Comparison of ENCODE assay signal across 11 cellular contexts in genomic region chr4:78613522-78614311, GRCh38.
A peak's percentile ranks its signal among the peaks of the same experiment; 100 is the strongest.
DNase-seq lines count a peak whose midpoint lies in the region; ATAC-seq and TF ChIP-seq lines count a peak whose summit lies in the region.
"Had no signal": no experiment of that assay in that cellular context is flagged by ENCODE, and none has a peak within 500 bp of the region (broad histone marks: within the 10 kb centered on the region; RNA-seq: fewer than 3 reads in every experiment).

No MANE protein-coding gene starts in this region.

- no CpG with 5 or more reads among the region's 7 CpGs for WGBS in trophoblast cell (ENCODE audit: extremely low coverage, insufficient coverage, insufficient read length)

- H4K12ac ChIP-seq in trophoblast cell (ENCODE audit: low read depth, low read length), result no peak overlapping the region

- TF ChIP-seq CTCF in OCI-LY3 (IDR thresholded peaks at IDR 0.05; ENCODE audit: low read depth, low read length), result no peak

- H3K14ac ChIP-seq in trophoblast cell (ENCODE audit: low read length), result no peak overlapping the region

- no peaks in the 10 kb centered on the region for H3K79me1 ChIP-seq in trophoblast cell (ENCODE audit: low read length)

- peak overlapping the region; percentile 27; the same call in 1 of the 2 replicates for H3K9ac ChIP-seq in OCI-LY3 (ENCODE audit: low read length)
- H3K9ac ChIP-seq in trophoblast cell (ENCODE audit: low read length), result no peak overlapping the region

- DNase-seq in activated naive CD4-positive, alpha-beta T cell treated with anti-CD3 and anti-CD28 coated beads, Interleukin-2, amount 50 U/mL, for 16 hours, result no peak
- DNase-seq in stimulated activated naive CD8-positive, alpha-beta T cell treated with anti-CD3 and anti-CD28 coated beads, Interleukin-15, amount 100 ng/mL, for 72 hours, result peak; percentile 9 to 32
- DNase-seq in stimulated activated CD4-positive, alpha-beta T cell treated with anti-CD3 and anti-CD28 coated beads, Interleukin-1b, Interleukin-23, amount 100 ng/mL, for 48 hours, result no peak
- DNase-seq in trophoblast cell (no peak), NCI-H146 (lab: John Stamatoyannopoulos, UW) (no peak)
- DNase-seq: activated CD8-positive, alpha-beta memory T cell treated with anti-CD3 and anti-CD28 coated beads, Interleukin-2, amount 50 U/mL, for 4 hours; foreskin melanocyte; NCI-H1048 had no signal

- H3K27me3 ChIP-seq in OCI-LY3 (ENCODE audit: low read depth, low read length) (no peaks in the 10 kb centered on the region), trophoblast cell (ENCODE audit: insufficient read depth, low read length) (no peaks in the 10 kb centered on the region)

- H2BK120ac ChIP-seq in trophoblast cell (ENCODE audit: insufficient read depth, low read length, poor library complexity), result no peak overlapping the region

- no peak overlapping the region for H4K91ac ChIP-seq in trophoblast cell (ENCODE audit: low read depth, low read length)

- peak overlapping the region; percentile 47 for H3K4me2 ChIP-seq in OCI-LY3 (ENCODE audit: low read length)
- H3K4me2 ChIP-seq in trophoblast cell (ENCODE audit: low read length), result no peak overlapping the region

- H3K4ac ChIP-seq in trophoblast cell (ENCODE audit: low read depth, low read length), result no peak overlapping the region

- H3K27ac Mint-ChIP-seq in activated naive CD4-positive, alpha-beta T cell treated with anti-CD3 and anti-CD28 coated beads, Interleukin-2, amount 50 U/mL, for 24 hours, result peak overlapping the region; percentile 68
- H3K27ac Mint-ChIP-seq in stimulated activated naive CD8-positive, alpha-beta T cell treated with anti-CD3 and anti-CD28 coated beads, Interleukin-15, amount 100 ng/mL, for 72 hours, result peak overlapping the region in 1 of 2 donors; percentile 74

- H4K20me1 ChIP-seq in OCI-LY3 (ENCODE audit: insufficient read depth, low read length), result no peaks in the 10 kb centered on the region

- H2AFZ ChIP-seq in OCI-LY3 (ENCODE audit: low read depth, low read length) (peak overlapping the region; percentile 60), trophoblast cell (ENCODE audit: insufficient read depth, low read length, poor library complexity) (no peak overlapping the region)

- H4K8ac ChIP-seq in trophoblast cell (ENCODE audit: low read depth, low read length), result no peak overlapping the region

- H3K27ac ChIP-seq in OCI-LY3 (ENCODE audit: low read length) (peak overlapping the region; percentile 24), trophoblast cell (ENCODE audit: low read depth, low read length) (no peak overlapping the region)

- H2BK12ac ChIP-seq in trophoblast cell (ENCODE audit: low read length), result no peak overlapping the region

- no peak overlapping the region for H3K18ac ChIP-seq in trophoblast cell (ENCODE audit: low read length)

- peak; percentile 75 for ATAC-seq in HG02884 (IDR thresholded peaks at IDR 0.05; ENCODE audit: unreplicated experiment)
- ATAC-seq in stimulated activated naive CD8-positive, alpha-beta T cell treated with anti-CD3 and anti-CD28 coated beads, Interleukin-15, amount 100 ng/mL, for 72 hours, result peak; percentile 86

- H3K36me3 ChIP-seq in OCI-LY3 (replicated peaks; ENCODE audit: low read depth, low read length) (no peaks in the 10 kb centered on the region), trophoblast cell (ENCODE audit: control insufficient read depth in 1 of 2, insufficient read depth in 2 of 2, low read length in 2 of 2) (peaks cover 3% of the 10 kb centered on the region in 2 experiments)

- H3K79me2 ChIP-seq in OCI-LY3 (ENCODE audit: low read length), result no peaks in the 10 kb centered on the region
- no peaks in the 10 kb centered on the region for H3K79me2 ChIP-seq in trophoblast cell (ENCODE audit: control insufficient read depth, insufficient read depth, low read length, poor library complexity)

- H3K4me3 Mint-ChIP-seq in activated naive CD4-positive, alpha-beta T cell treated with anti-CD3 and anti-CD28 coated beads, Interleukin-2, amount 50 U/mL, for 24 hours, result no peak overlapping the region
- H3K4me3 Mint-ChIP-seq in stimulated activated naive CD8-positive, alpha-beta T cell treated with anti-CD3 and anti-CD28 coated beads, Interleukin-15, amount 100 ng/mL, for 72 hours, result peak overlapping the region; percentile 31 to 36

- peaks cover 40% of the 10 kb centered on the region for H3K4me1 ChIP-seq in OCI-LY3 (ENCODE audit: low read length)
- no peaks in the 10 kb centered on the region for H3K4me1 ChIP-seq in trophoblast cell (ENCODE audit: control insufficient read depth in 1 of 2, insufficient read depth in 2 of 2, low read length in 2 of 2)

- no peak overlapping the region for H2AK5ac ChIP-seq in trophoblast cell (ENCODE audit: low read length)

- H3K9me3 ChIP-seq in OCI-LY3 (ENCODE audit: insufficient read depth, low read length) (no peaks in the 10 kb centered on the region), trophoblast cell (ENCODE audit: insufficient read depth, low read depth, low read length) (no peaks in the 10 kb centered on the region)

- H2BK5ac ChIP-seq in trophoblast cell (ENCODE audit: low read depth, low read length, poor library complexity), result no peak overlapping the region

- peaks cover 60% of the 10 kb centered on the region for H3K4me1 Mint-ChIP-seq in activated naive CD4-positive, alpha-beta T cell treated with anti-CD3 and anti-CD28 coated beads, Interleukin-2, amount 50 U/mL, for 24 hours
- peaks cover 44% of the 10 kb centered on the region for H3K4me1 Mint-ChIP-seq in stimulated activated naive CD8-positive, alpha-beta T cell treated with anti-CD3 and anti-CD28 coated beads, Interleukin-15, amount 100 ng/mL, for 72 hours

- H3K36me3 Mint-ChIP-seq in activated naive CD4-positive, alpha-beta T cell treated with anti-CD3 and anti-CD28 coated beads, Interleukin-2, amount 50 U/mL, for 24 hours, result no peaks in the 10 kb centered on the region

- no peaks in the 10 kb centered on the region for H3K9me3 Mint-ChIP-seq in activated naive CD4-positive, alpha-beta T cell treated with anti-CD3 and anti-CD28 coated beads, Interleukin-2, amount 50 U/mL, for 24 hours
- H3K9me3 Mint-ChIP-seq in stimulated activated naive CD8-positive, alpha-beta T cell treated with anti-CD3 and anti-CD28 coated beads, Interleukin-15, amount 100 ng/mL, for 72 hours, result no peaks in the 10 kb centered on the region

- H3K23ac ChIP-seq in trophoblast cell (ENCODE audit: low read length), result no peak overlapping the region

- no peaks in the 10 kb centered on the region for H3K27me3 Mint-ChIP-seq in activated naive CD4-positive, alpha-beta T cell treated with anti-CD3 and anti-CD28 coated beads, Interleukin-2, amount 50 U/mL, for 24 hours
- no peaks in the 10 kb centered on the region for H3K27me3 Mint-ChIP-seq in stimulated activated naive CD8-positive, alpha-beta T cell treated with anti-CD3 and anti-CD28 coated beads, Interleukin-15, amount 100 ng/mL, for 72 hours

- H3K4me3 ChIP-seq in OCI-LY3 (ENCODE audit: low read length) (peak overlapping the region; percentile 36), trophoblast cell (ENCODE audit: low read depth, low read length) (no peak overlapping the region)

Comparison
In these comparisons a context has a peak if more than half of its experiments do, and no peak if none do; other contexts are left out.
1. DNase-seq: peak in stimulated activated naive CD8-positive, alpha-beta T cell treated with anti-CD3 and anti-CD28 coated beads, Interleukin-15, amount 100 ng/mL, for 72 hours (2 of 2); none in activated naive CD4-positive, alpha-beta T cell treated with anti-CD3 and anti-CD28 coated beads, Interleukin-2, amount 50 U/mL, for 16 hours (single experiment), stimulated activated CD4-positive, alpha-beta T cell treated with anti-CD3 and anti-CD28 coated beads, Interleukin-1b, Interleukin-23, amount 100 ng/mL, for 48 hours (single experiment), trophoblast cell (0 of 2) and NCI-H146 (single experiment).